ENCODE assay signal across 28 cellular contexts in genomic region chr10:44376504-44377099, GRCh38. TPM values are rescaled to one million over a fixed set of nuclear protein-coding genes. Genes with fewer than 3 reads are reported as not detected.
DNase-seq lines count a peak whose midpoint lies in the region; ATAC-seq, FAIRE-seq and TF ChIP-seq lines count a peak whose summit lies in the region.
"Had no signal": no experiment of that assay in that cellular context is flagged by ENCODE, and none has a peak within 500 bp of the region (broad histone marks: within the 10 kb centered on the region; RNA-seq: fewer than 3 reads in every experiment).

No MANE protein-coding gene starts in this region.

- H2AFZ ChIP-seq in GM12878 (ENCODE audit: control insufficient read depth, low read depth, low read length) = no peak overlapping the region
- H2AFZ ChIP-seq in osteoblast (ENCODE audit: low read length) = no peak overlapping the region
- H2AFZ ChIP-seq: PC-9 had no signal

- H4K20me1 ChIP-seq in GM12878 (ENCODE audit: control insufficient read depth, insufficient read depth) (no peaks in the 10 kb centered on the region), osteoblast (ENCODE audit: insufficient read depth, low read length) (peaks cover 78% of the 10 kb centered on the region)

- CTCF ChIA-PET in GM12878 (lab: Yijun Ruan, JAX) = interaction anchor here (0.6 kb wide), 2 partner anchors 10 to 18 kb away, joined by 3 read pairs; no protein-coding TSS in a partner anchor

- H3K4me3 ChIP-seq in GM12878 (no peak overlapping the region), osteoblast (ENCODE audit: insufficient read depth, low read length) (no peak overlapping the region), foreskin fibroblast (ENCODE audit: low read depth in 1 of 2, low read length in 2 of 2) (no peak overlapping the region), brain microvascular endothelial cell (ENCODE audit: low read depth, low read length) (no peak overlapping the region)
- H3K4me3 ChIP-seq: MG63, PC-9, prostate gland had no signal

- RAD21 ChIA-PET in GM12878 (lab: Charles Lee; ENCODE audit: unreplicated experiment) = interaction anchor here (0.7 kb wide), 1 partner anchor 13 kb away, joined by 3 read pairs; no protein-coding TSS in a partner anchor

- no TSS peak for BruUV-seq in GM12878 (replicated peaks; lab: Mats Ljungman, UMichigan)

- H3K9me3 ChIP-seq in GM12878 (replicated peaks; ENCODE audit: control insufficient read depth, insufficient read depth, low read length) (no peaks in the 10 kb centered on the region), osteoblast (ENCODE audit: low read depth, low read length) (no peaks in the 10 kb centered on the region)
- H3K9me3 ChIP-seq: MG63, neutrophil, prostate gland had no signal

- in situ Hi-C loops in GM12878 (cut with MboI) = loop anchor here (25.0 kb wide), 1 partner anchor 486 kb away; no protein-coding TSS in a partner anchor
- in situ Hi-C loops in brain microvascular endothelial cell (cut with HindIII; ENCODE audit: low pct_ligation_motif_present, low sequenced_read_pairs) = no loop called here

- intact Hi-C loops in GM12878 (cut with micrococcal nuclease; ENCODE audit: unreplicated experiment) = no loop called here

- no peak overlapping the region for H3K9ac ChIP-seq in GM12878 (ENCODE audit: control insufficient read depth, insufficient read depth, low read length)

- TF ChIP-seq RAD21 in GM12878 (IDR thresholded peaks at IDR 0.05; ENCODE audit: insufficient read depth, low read depth, low read length) = no peak

- DNase-seq in LHCN-M2 (ENCODE audit: low read depth) (peak; percentile 81), GM12878 (ENCODE audit: low read depth, low spot score) (no peak), osteoblast (ENCODE audit: insufficient read length, low spot score, missing footprints) (peak; percentile 73), foreskin fibroblast (no peak), brain microvascular endothelial cell (no peak)
- DNase-seq in stimulated activated CD4-positive, alpha-beta T cell treated with anti-CD3 and anti-CD28 coated beads, Interleukin-1b, Interleukin-23, amount 100 ng/mL, for 48 hours = no peak
- DNase-seq in central memory CD4-positive, alpha-beta T cell = no peak
- DNase-seq: activated CD4-positive, alpha-beta memory T cell treated with anti-CD3 and anti-CD28 coated beads, Interleukin-2, amount 10 ng/mL, durations not matched to agents 7 days and 5 days; activated naive CD4-positive, alpha-beta T cell treated with anti-CD3 and anti-CD28 coated beads for 36 hours; amniotic stem cell; C1 segment of cervical spinal cord; left ventricle myocardium superior; MG63; naive B cell; NCI-H1105; NCI-H2029; NCI-H2227 treated with DMSO at 0.1 percent for 48 hours; NCI-H526; NK-92 treated with Interleukin-12 subunit alpha and Interleukin-12 subunit beta, amount 100 ng/mL, for 24 hours; PC-9; SHP77; stimulated activated naive B cell treated with anti-CD40 and anti-IgM and Interleukin-4, amounts not matched to agents 10 μg/mL and 1 μg/mL and 100 μg/mL, for 72 hours; substantia nigra; trophoblast cell had no signal

- no peak for ATAC-seq in GM12878
- ATAC-seq: left ventricle myocardium superior; stimulated activated naive B cell treated with anti-CD40 and anti-IgM and Interleukin-4, amounts not matched to agents 10 μg/mL and 1 μg/mL and 100 μg/mL, for 72 hours had no signal

- POLR2A ChIA-PET in GM12878 (lab: Charles Lee) = interaction anchor here (0.6 kb wide), 1 partner anchor 123 kb away, joined by 3 read pairs; no protein-coding TSS in a partner anchor

- no peak for TF ChIP-seq POLR2A in GM12878 (IDR thresholded peaks at IDR 0.05; ENCODE audit: low read depth, low read length)

- FAIRE-seq in GM12878 (lab: Jason Lieb, UNC) = no peak
- FAIRE-seq: HTR-8/SVneo, islet of Langerhans had no signal

- H3K36me3 ChIP-seq in GM12878 (ENCODE audit: control insufficient read depth in 2 of 2, insufficient read depth in 2 of 2, low read length in 1 of 2) (no peaks in the 10 kb centered on the region), osteoblast (ENCODE audit: insufficient read depth, low read length) (peaks cover 100% of the 10 kb centered on the region), brain microvascular endothelial cell (replicated peaks) (no peaks in the 10 kb centered on the region)
- H3K36me3 ChIP-seq: neutrophil, prostate gland had no signal

- H3K4me1 ChIP-seq in GM12878 (ENCODE audit: control insufficient read depth, insufficient read depth, low read length) (no peaks in the 10 kb centered on the region), osteoblast (ENCODE audit: insufficient read depth, low read length) (peaks cover 5% of the 10 kb centered on the region)
- H3K4me1 ChIP-seq: prostate gland had no signal

- H3K27ac ChIP-seq in GM12878 (ENCODE audit: control insufficient read depth, insufficient read depth) (no peak overlapping the region), osteoblast (ENCODE audit: low read depth, low read length) (peak overlapping the region; percentile 7), brain microvascular endothelial cell (no peak overlapping the region)
- H3K27ac ChIP-seq: neutrophil, PC-9, prostate gland had no signal

- no peak for TF ChIP-seq CTCF in GM12878 (IDR thresholded peaks at IDR 0.05 in 2 of 3, conservative IDR thresholded peaks at IDR 0.05 in 1 of 3; ENCODE audit: control insufficient read depth in 2 of 3, extremely low read depth in 1 of 3, insufficient read depth in 1 of 3, low read depth in 3 of 3, low read length in 3 of 3)
- TF ChIP-seq CTCF in osteoblast (IDR thresholded peaks at IDR 0.05; ENCODE audit: extremely low read depth, low read depth, low read length) = no peak
- no peak for TF ChIP-seq CTCF in foreskin fibroblast (IDR thresholded peaks at IDR 0.05; ENCODE audit: low read depth, low read length)
- no peak for TF ChIP-seq CTCF in brain microvascular endothelial cell (IDR thresholded peaks at IDR 0.05; ENCODE audit: low read depth, low read length, missing control alignments)

- no peak overlapping the region for H3K4me2 ChIP-seq in GM12878 (ENCODE audit: control insufficient read depth, insufficient read depth)
- H3K4me2 ChIP-seq in osteoblast (ENCODE audit: insufficient read depth, low read length) = no peak overlapping the region
- H3K4me2 ChIP-seq: PC-9 had no signal

- no peak for TF ChIP-seq EP300 in GM12878 (IDR thresholded peaks at IDR 0.05; ENCODE audit: borderline replicate concordance in 1 of 2, control insufficient read depth in 1 of 2, low read depth in 2 of 2, low read length in 2 of 2)

- SMC1A ChIA-PET in GM12878 (lab: Charles Lee; ENCODE audit: uncharacterized antibody, unreplicated experiment) = interaction anchor here (1.0 kb wide), 2 partner anchors 9 to 85 kb away, joined by 3 to 5 read pairs; no protein-coding TSS in a partner anchor

- H3K27me3 ChIP-seq in GM12878 (replicated peaks in 1 of 2; ENCODE audit: control insufficient read depth in 2 of 2, insufficient read depth in 2 of 2, low read length in 1 of 2) (no peaks in the 10 kb centered on the region; a peak in 1 of 4 replicates), osteoblast (ENCODE audit: insufficient read depth, low read length) (no peaks in the 10 kb centered on the region), brain microvascular endothelial cell (replicated peaks) (no peaks in the 10 kb centered on the region)
- H3K27me3 ChIP-seq: MG63 had no signal

- WGBS in GM12878 (ENCODE audit: insufficient coverage, insufficient replicate concordance, low lambda C conversion rate, missing lambda C conversion rate) = 4% methylated on average over 5 of the region's 7 CpGs

- no peaks in the 10 kb centered on the region for H3K79me2 ChIP-seq in GM12878 (ENCODE audit: control insufficient read depth, insufficient read depth, low read length)
- peaks cover 41% of the 10 kb centered on the region for H3K79me2 ChIP-seq in osteoblast (ENCODE audit: insufficient read depth, low read length)

TF ChIP-seq in GM12878, 131 proteins besides CTCF, POLR2A, EP300 and RAD21:
- no peak for TF ChIP-seq DPF2 (IDR thresholded peaks at IDR 0.05)
- TF ChIP-seq MEF2B (IDR thresholded peaks at IDR 0.05; ENCODE audit: partially characterized antibody, poor library complexity, severe bottlenecking) = peak; percentile 35

RNA-seq across cellular contexts. Expression of gene CXCL12, which starts 8.3 kb away (rescaled TPM):
- total RNA-seq in LHCN-M2 (2014; rRNA removed) (0.13 and 0.29 TPM in 2 replicates), GM12878 (2014; rRNA removed) (0.62 and 1.0 TPM in 2 replicates), GM12878 (2014; rRNA removed; fragmentation: Illumina TruSeq; extraction: Trizol) (0.31 and 0.55 TPM in 2 replicates), GM12878 (2021) (0.85 and 0.90 TPM in 2 replicates), osteoblast (288 and 358 TPM in 2 replicates)
- polyA plus RNA-seq in LHCN-M2 (2012) = 1.2 TPM
- total RNA-seq in GM12878 (2013; cell fraction: nucleolus; rRNA removed) = 7.1 and 7.3 TPM in 2 replicates
- polyA plus RNA-seq in GM12878 (2011; ENCODE audit: low read depth) = 0.98 TPM
- polyA plus RNA-seq in GM12878 (2011; rRNA removed) (3.3 and 4.5 TPM in 2 replicates), GM12878 (2014; fragmentation: Illumina TruSeq; extraction: Trizol) (0.51 and 0.54 TPM in 2 replicates), GM12878 (2014; fragmentation: Nextera tagmentation; extraction: Ambion mirVana) (under 1 TPM; 0.03 to 0.35 TPM), GM12878 (2014; rRNA removed) (0.49 and 0.66 TPM in 2 replicates), GM12878 (2016; fragmentation: Nextera tagmentation; extraction: Ambion mirVana) (under 1 TPM; 0.55 to 0.75 TPM)
- 3.4 and 4.3 TPM in 2 replicates for polyA plus RNA-seq in GM12878 (2011; cell fraction: cytosol; rRNA removed)
- 2.5 and 4.4 TPM in 2 replicates for polyA plus RNA-seq in GM12878 (2011; cell fraction: nucleus; rRNA removed)
- polyA plus RNA-seq in GM12878 (2012) = 1.1 and 2.0 TPM in 2 replicates
- 1.6 and 1.8 TPM in 2 replicates for polyA minus RNA-seq in GM12878 (2011; rRNA and poly(A)+ RNA removed)
- 1.7 and 2.1 TPM in 2 replicates for polyA minus RNA-seq in GM12878 (2011; cell fraction: cytosol; rRNA and poly(A)+ RNA removed)
- polyA minus RNA-seq in GM12878 (2011; cell fraction: nucleus; rRNA and poly(A)+ RNA removed) = 1.4 and 2.2 TPM in 2 replicates
- total RNA-seq: activated CD4-positive, alpha-beta memory T cell treated with anti-CD3 and anti-CD28 coated beads, Interleukin-2, amount 10 ng/mL, durations not matched to agents 7 days and 5 days; activated naive CD4-positive, alpha-beta T cell treated with anti-CD3 and anti-CD28 coated beads for 36 hours; PC-9 had no signal

Comparison
In these comparisons a context has a peak if more than half of its experiments do, and no peak if none do; other contexts are left out.
1. DNase-seq: peak in LHCN-M2 (single experiment) and osteoblast (single experiment); none in GM12878 (single experiment), stimulated activated CD4-positive, alpha-beta T cell treated with anti-CD3 and anti-CD28 coated beads, Interleukin-1b, Interleukin-23, amount 100 ng/mL, for 48 hours (single experiment), foreskin fibroblast (0 of 2), central memory CD4-positive, alpha-beta T cell (single experiment) and brain microvascular endothelial cell (single experiment).
2. RNA of gene CXCL12, which starts 8.3 kb away (total RNA-seq): 288 to 358 TPM in osteoblast; 0.31 to 7.3 TPM in GM12878 and 0.13 to 0.29 TPM in LHCN-M2; every median in the first group is over 10 times any median in the second.